Comparison of ENCODE assay signal across 1 cellular context in genomic region chr5:138068742-138069375, GRCh38.
A peak's percentile ranks its signal among the peaks of the same experiment; 100 is the strongest.
TF ChIP-seq lines count a peak whose summit lies in the region.

No MANE protein-coding gene starts in this region.

TF ChIP-seq in HepG2, 621 proteins besides CTCF, POLR2A, EP300 and RAD21 (continued from another document and continues in another):
- TF ChIP-seq ZNF609 (CRISPR knock-in tag; IDR thresholded peaks at IDR 0.05; ENCODE audit: borderline replicate concordance) = no peak
- peak; percentile 28; the same call in 1 of the 2 replicates for TF ChIP-seq RXRB (CRISPR knock-in tag; IDR thresholded peaks at IDR 0.05; ENCODE audit: borderline replicate concordance)
- TF ChIP-seq ZNF124 (CRISPR knock-in tag; IDR thresholded peaks at IDR 0.05) = no peak
- TF ChIP-seq STAG1 (CRISPR knock-in tag; IDR thresholded peaks at IDR 0.05) = peak; percentile 63
- TF ChIP-seq ONECUT2 (CRISPR knock-in tag; IDR thresholded peaks at IDR 0.05) = no peak
- no peak for TF ChIP-seq U2AF2 (IDR thresholded peaks at IDR 0.05; ENCODE audit: low read depth, low read length)
- no peak for TF ChIP-seq XBP1 (CRISPR knock-in tag; IDR thresholded peaks at IDR 0.05)
- TF ChIP-seq MNT (IDR thresholded peaks at IDR 0.05) = no peak
- TF ChIP-seq PAXIP1 (CRISPR knock-in tag; conservative IDR thresholded peaks at IDR 0.05) = no peak
- TF ChIP-seq ZNF703 (CRISPR knock-in tag; IDR thresholded peaks at IDR 0.05; ENCODE audit: borderline replicate concordance) = no peak
- no peak for TF ChIP-seq ZMAT5 (CRISPR knock-in tag; IDR thresholded peaks at IDR 0.05; ENCODE audit: borderline replicate concordance, low read depth)
- TF ChIP-seq BCL3 (CRISPR knock-in tag; IDR thresholded peaks at IDR 0.05) = no peak
- TF ChIP-seq ZUFSP (CRISPR knock-in tag; IDR thresholded peaks at IDR 0.05; ENCODE audit: borderline replicate concordance) = no peak
- TF ChIP-seq ZNF639 (CRISPR knock-in tag; conservative IDR thresholded peaks at IDR 0.05) = no peak
- TF ChIP-seq GZF1 (CRISPR knock-in tag; IDR thresholded peaks at IDR 0.05) = no peak
- peak; percentile 79 for TF ChIP-seq CREB1 (IDR thresholded peaks at IDR 0.05)
- no peak for TF ChIP-seq CREB1 (CRISPR knock-in tag; IDR thresholded peaks at IDR 0.05)
- no peak for TF ChIP-seq ATF7 (IDR thresholded peaks at IDR 0.05)
- TF ChIP-seq ATF7 (CRISPR knock-in tag; IDR thresholded peaks at IDR 0.05) = no peak
- TF ChIP-seq ZKSCAN5 (CRISPR knock-in tag; IDR thresholded peaks at IDR 0.05) = no peak
- no peak for TF ChIP-seq RARA (CRISPR knock-in tag; IDR thresholded peaks at IDR 0.05)
- TF ChIP-seq RELA (CRISPR knock-in tag; IDR thresholded peaks at IDR 0.05) = peak; percentile 46; the same call in 1 of the 2 replicates
- TF ChIP-seq ZFP41 (CRISPR knock-in tag; IDR thresholded peaks at IDR 0.05; ENCODE audit: borderline replicate concordance) = no peak
- no peak for TF ChIP-seq IRF9 (CRISPR knock-in tag; IDR thresholded peaks at IDR 0.05; ENCODE audit: borderline replicate concordance)
- no peak for TF ChIP-seq MTF2 (CRISPR knock-in tag; IDR thresholded peaks at IDR 0.05; ENCODE audit: borderline replicate concordance)
- no peak for TF ChIP-seq JDP2 (CRISPR knock-in tag; IDR thresholded peaks at IDR 0.05; ENCODE audit: borderline replicate concordance)
- no peak for TF ChIP-seq NFKBIZ (CRISPR knock-in tag; IDR thresholded peaks at IDR 0.05)
- TF ChIP-seq FOXA1 (IDR thresholded peaks at IDR 0.05) = no peak
- no peak for TF ChIP-seq FOXA1 (CRISPR knock-in tag; IDR thresholded peaks at IDR 0.05)
- no peak for TF ChIP-seq ZNF607 (CRISPR knock-in tag; IDR thresholded peaks at IDR 0.05; ENCODE audit: borderline replicate concordance)
- no peak for TF ChIP-seq KAT7 (CRISPR knock-in tag; IDR thresholded peaks at IDR 0.05; ENCODE audit: borderline replicate concordance)
- no peak for TF ChIP-seq SYNCRIP (IDR thresholded peaks at IDR 0.05; ENCODE audit: insufficient read depth, low read depth, low read length)
- no peak for TF ChIP-seq ZNF713 (CRISPR knock-in tag; IDR thresholded peaks at IDR 0.05)
- TF ChIP-seq AFF4 (CRISPR knock-in tag; IDR thresholded peaks at IDR 0.05) = no peak
- TF ChIP-seq SALL1 (CRISPR knock-in tag; IDR thresholded peaks at IDR 0.05) = peak; percentile 16; the same call in 1 of the 2 replicates
